In the genomic region with DNA sequence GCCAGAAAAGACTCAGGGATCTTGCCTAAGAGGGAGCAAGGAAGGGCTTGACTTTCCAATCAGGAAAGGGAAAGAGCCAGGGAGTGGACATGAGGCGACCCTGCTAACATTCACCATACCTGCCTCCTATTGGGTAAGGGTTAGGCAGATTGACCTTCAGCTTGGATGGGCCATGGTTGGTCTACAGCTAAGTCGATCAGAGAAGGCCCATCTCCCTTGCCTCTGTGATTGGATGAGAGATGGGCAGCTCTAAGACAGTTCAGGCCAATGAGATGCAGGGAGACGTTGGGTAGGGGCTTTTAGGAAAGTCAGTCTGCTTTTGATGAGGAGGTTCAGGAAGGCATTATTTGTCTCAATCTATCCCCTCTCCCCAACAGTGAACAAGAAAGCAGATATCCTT, we compare ENCODE assay signal across 21 cellular contexts.
DNase-seq lines count a peak whose midpoint lies in the region; ATAC-seq and TF ChIP-seq lines count a peak whose summit lies in the region.
"Had no signal": no experiment of that assay in that cellular context is flagged by ENCODE, and none has a peak within 500 bp of the region (broad histone marks: within the 10 kb centered on the region; RNA-seq: fewer than 3 reads in every experiment).

No MANE protein-coding gene starts in this region.

- peak overlapping the region in 1 of 2 experiments; percentile 87 for H2BK12ac ChIP-seq in mesenchymal stem cell (ENCODE audit: low read length in 2 of 2)

- no peak overlapping the region for H2AK5ac ChIP-seq in mesenchymal stem cell (ENCODE audit: low read length, severe bottlenecking)
- no peak overlapping the region for H2AK5ac ChIP-seq in mesendoderm (ENCODE audit: low read length)

- H3K9me3 Mint-ChIP-seq in stimulated activated memory B cell treated with anti-CD40 and anti-IgM and Interleukin-4, amounts not matched to agents 10 μg/mL and 1 μg/mL and 100 μg/mL, for 72 hours: peaks cover 8% of the 10 kb centered on the region

- H4K91ac ChIP-seq in mesenchymal stem cell (ENCODE audit: low read length): peak overlapping the region; percentile 25

- no peak overlapping the region for H3K14ac ChIP-seq in mesenchymal stem cell (ENCODE audit: low read length in 2 of 2)

- peak; percentile 21 for ATAC-seq in stimulated activated memory B cell treated with anti-CD40 and anti-IgM and Interleukin-4, amounts not matched to agents 10 μg/mL and 1 μg/mL and 100 μg/mL, for 72 hours
- ATAC-seq in GM19351 (IDR thresholded peaks at IDR 0.05; ENCODE audit: unreplicated experiment): no peak
- no peak for ATAC-seq in HG03439 (IDR thresholded peaks at IDR 0.05; ENCODE audit: unreplicated experiment)
- ATAC-seq in GM21515 (IDR thresholded peaks at IDR 0.05; ENCODE audit: unreplicated experiment): no peak
- ATAC-seq: CD8-positive, alpha-beta T cell; GM23338; HCT116 had no signal

- H3K23ac ChIP-seq in mesenchymal stem cell (ENCODE audit: low read length in 2 of 2): no peak overlapping the region
- no peak overlapping the region for H3K23ac ChIP-seq in mesendoderm (ENCODE audit: low read length)

- H2BK120ac ChIP-seq in mesenchymal stem cell (ENCODE audit: low read depth, low read length): no peak overlapping the region
- H2BK120ac ChIP-seq in mesendoderm (ENCODE audit: low read depth, low read length): no peak overlapping the region

- H3K79me2 ChIP-seq in mesendoderm (ENCODE audit: control insufficient read depth, insufficient read depth, low read length): no peaks in the 10 kb centered on the region

- H2BK5ac ChIP-seq in mesenchymal stem cell (ENCODE audit: low read depth, low read length, poor library complexity, severe bottlenecking): no peak overlapping the region
- no peak overlapping the region for H2BK5ac ChIP-seq in mesendoderm (ENCODE audit: low read length)

- no peak overlapping the region for H4K5ac ChIP-seq in mesendoderm (ENCODE audit: low read length)

- H3K4me1 Mint-ChIP-seq in stimulated activated memory B cell treated with anti-CD40 and anti-IgM and Interleukin-4, amounts not matched to agents 10 μg/mL and 1 μg/mL and 100 μg/mL, for 72 hours: no peaks in the 10 kb centered on the region
- H3K4me1 Mint-ChIP-seq: B cell; CD4-positive, CD25-positive, alpha-beta regulatory T cell; GM23338 had no signal

- H3K4me3 Mint-ChIP-seq in stimulated activated memory B cell treated with anti-CD40 and anti-IgM and Interleukin-4, amounts not matched to agents 10 μg/mL and 1 μg/mL and 100 μg/mL, for 72 hours: no peak overlapping the region
- H3K4me3 Mint-ChIP-seq: B cell; CD4-positive, CD25-positive, alpha-beta regulatory T cell; CD8-positive, alpha-beta T cell; GM23338; H9; HFFc6 had no signal

- H3K9ac ChIP-seq in mesenchymal stem cell (ENCODE audit: low read length): no peak overlapping the region
- H3K9ac ChIP-seq in mesendoderm (ENCODE audit: low read length): no peak overlapping the region
- H3K9ac ChIP-seq: BLaER1 had no signal

- no peak overlapping the region for H3K27ac ChIP-seq in mesenchymal stem cell (ENCODE audit: low read length, poor library complexity, severe bottlenecking)
- no peak overlapping the region for H3K27ac ChIP-seq in mesendoderm (ENCODE audit: low read depth, low read length)
- H3K27ac ChIP-seq: 22Rv1, BLaER1, C4-2B had no signal

- H3K9me3 ChIP-seq in mesenchymal stem cell (ENCODE audit: control insufficient read depth, low read length): no peaks in the 10 kb centered on the region

- H3K36me3 ChIP-seq in mesenchymal stem cell (ENCODE audit: control insufficient read depth in 1 of 2, insufficient read depth in 2 of 2, low read depth in 1 of 2, low read length in 2 of 2) (no peaks in the 10 kb centered on the region), mesendoderm (ENCODE audit: control insufficient read depth, insufficient read depth, low read length) (no peaks in the 10 kb centered on the region)
- H3K36me3 ChIP-seq: BLaER1 had no signal

- H3K4ac ChIP-seq in mesenchymal stem cell (ENCODE audit: low read depth in 1 of 2, low read length in 2 of 2) (peak overlapping the region in 1 of 2 experiments; percentile 7), mesendoderm (ENCODE audit: low read depth, low read length) (no peak overlapping the region)

- no peak overlapping the region for H3K56ac ChIP-seq in mesendoderm (ENCODE audit: low read length)

- peak overlapping the region in 1 of 2 experiments; percentile 35 for H3K18ac ChIP-seq in mesenchymal stem cell (ENCODE audit: low read depth in 1 of 2, low read length in 2 of 2)
- no peak overlapping the region for H3K18ac ChIP-seq in mesendoderm (ENCODE audit: low read length)

- CTCF ChIA-PET in HEK293T (lab: Yijun Ruan, JAX): interaction anchor here (0.6 kb wide), 1 partner anchor 77 kb away, joined by 3 read pairs; no protein-coding TSS in a partner anchor

- H3K4me3 ChIP-seq in mesenchymal stem cell (ENCODE audit: insufficient read depth in 1 of 2, low read depth in 1 of 2, low read length in 2 of 2) (no peak overlapping the region), mesendoderm (ENCODE audit: low read length) (no peak overlapping the region)
- H3K4me3 ChIP-seq: BLaER1, GM23338 had no signal

- POLR2A ChIA-PET in HEK293T (lab: Yijun Ruan, JAX): no interaction called here

- DNase-seq in HEK293T (ENCODE audit: extremely low spot score): no peak
- peak; percentile 29 for DNase-seq in NAMALWA (ENCODE audit: low spot score)
- DNase-seq in mesenchymal stem cell: no peak
- DNase-seq in mesendoderm: no peak
- DNase-seq: Caco-2; CD4-positive, CD25-positive, alpha-beta regulatory T cell; CD8-positive, alpha-beta T cell; DMS153; DND-41; H9; HFFc6 had no signal

- H2BK15ac ChIP-seq in mesenchymal stem cell (ENCODE audit: low read depth, poor library complexity, severe bottlenecking) (no peak overlapping the region), mesendoderm (replicated peaks; ENCODE audit: low read depth) (no peak overlapping the region)

- H3K79me1 ChIP-seq in mesenchymal stem cell (replicated peaks; ENCODE audit: low read length, poor library complexity, severe bottlenecking) (no peaks in the 10 kb centered on the region), mesendoderm (ENCODE audit: low read length) (no peaks in the 10 kb centered on the region)

- H3K27me3 Mint-ChIP-seq in stimulated activated memory B cell treated with anti-CD40 and anti-IgM and Interleukin-4, amounts not matched to agents 10 μg/mL and 1 μg/mL and 100 μg/mL, for 72 hours: no peaks in the 10 kb centered on the region
- H3K27me3 Mint-ChIP-seq: CD4-positive, CD25-positive, alpha-beta regulatory T cell had no signal

- H4K8ac ChIP-seq in mesenchymal stem cell (ENCODE audit: low read length) (peak overlapping the region; percentile 19), mesendoderm (ENCODE audit: low read depth, low read length) (no peak overlapping the region)

- no peaks in the 10 kb centered on the region for H3K27me3 ChIP-seq in mesenchymal stem cell (ENCODE audit: control insufficient read depth in 1 of 2, insufficient read depth in 1 of 2, low read length in 2 of 2)
- no peaks in the 10 kb centered on the region for H3K27me3 ChIP-seq in mesendoderm (ENCODE audit: insufficient read depth, low read length, poor library complexity)
- H3K27me3 ChIP-seq: BLaER1 had no signal

- H3K4me1 ChIP-seq in mesenchymal stem cell (ENCODE audit: control insufficient read depth, insufficient read depth, low read depth, low read length) (no peaks in the 10 kb centered on the region), mesendoderm (ENCODE audit: control insufficient read depth, low read depth, low read length) (no peaks in the 10 kb centered on the region)
- H3K4me1 ChIP-seq: BLaER1, Caco-2 had no signal

- H3K4me2 ChIP-seq in mesenchymal stem cell (ENCODE audit: low read length, poor library complexity, severe bottlenecking): no peak overlapping the region
- no peak overlapping the region for H3K4me2 ChIP-seq in mesendoderm (ENCODE audit: low read length)
- H3K4me2 ChIP-seq: BLaER1, GM23338 had no signal

- 100% methylated on average over 2 of the region's 3 CpGs for WGBS in mesenchymal stem cell
- WGBS in mesendoderm (ENCODE audit: extremely low coverage, insufficient coverage, low lambda C conversion rate): no CpG with 5 or more reads among the region's 3 CpGs

- H3K27ac Mint-ChIP-seq in stimulated activated memory B cell treated with anti-CD40 and anti-IgM and Interleukin-4, amounts not matched to agents 10 μg/mL and 1 μg/mL and 100 μg/mL, for 72 hours: no peak overlapping the region
- H3K27ac Mint-ChIP-seq: B cell; CD4-positive, CD25-positive, alpha-beta regulatory T cell; CD8-positive, alpha-beta T cell; GM23338; H9; HFFc6 had no signal

- no peaks in the 10 kb centered on the region for H3K36me3 Mint-ChIP-seq in stimulated activated memory B cell treated with anti-CD40 and anti-IgM and Interleukin-4, amounts not matched to agents 10 μg/mL and 1 μg/mL and 100 μg/mL, for 72 hours
- H3K36me3 Mint-ChIP-seq: CD4-positive, CD25-positive, alpha-beta regulatory T cell; CD8-positive, alpha-beta T cell had no signal

- H2AFZ ChIP-seq in mesenchymal stem cell (ENCODE audit: low read depth, low read length): no peak overlapping the region
- H2AFZ ChIP-seq: GM23338 had no signal

TF ChIP-seq in HEK293T, 16 proteins besides CTCF, POLR2A, EP300 and RAD21:
- TF ChIP-seq FOXK2 (IDR thresholded peaks at IDR 0.05) (no peak), HDGF (IDR thresholded peaks at IDR 0.05; ENCODE audit: borderline replicate concordance) (no peak), FOXA1 (IDR thresholded peaks at IDR 0.05) (no peak), L3MBTL2 (conservative IDR thresholded peaks at IDR 0.05) (no peak), PKNOX1 (IDR thresholded peaks at IDR 0.05) (peak; percentile 69)
